18 cellular contexts compared by ENCODE assay signal in the genomic region with DNA sequence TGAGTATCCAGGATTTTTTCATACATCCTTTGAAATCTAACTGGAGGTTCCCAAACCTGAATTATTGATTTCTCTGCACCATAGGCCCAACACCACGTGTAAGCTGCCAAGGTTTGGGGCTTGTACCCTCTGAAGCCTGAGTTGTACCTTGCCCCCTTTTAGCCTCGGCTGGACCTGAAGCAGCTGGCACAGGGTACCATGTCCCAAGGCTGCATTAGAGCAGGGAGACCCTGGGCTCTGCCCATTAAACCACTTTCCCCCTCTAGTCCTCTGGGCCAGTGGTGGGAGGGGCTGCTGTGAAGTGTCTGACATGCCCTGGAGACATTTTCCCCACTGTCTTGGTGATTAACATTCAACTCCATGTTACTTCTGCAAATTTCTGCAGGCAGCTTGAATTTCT.
DNase-seq lines count a peak whose midpoint lies in the region; ATAC-seq lines count a peak whose summit lies in the region.
"Had no signal": no experiment of that assay in that cellular context is flagged by ENCODE, and none has a peak within 500 bp of the region (broad histone marks: within the 10 kb centered on the region; RNA-seq: fewer than 3 reads in every experiment).

No MANE protein-coding gene starts in this region.

- no peak overlapping the region for H4K91ac ChIP-seq in neuronal stem cell (ENCODE audit: low read depth, low read length, poor library complexity)

- H4K8ac ChIP-seq in neuronal stem cell (ENCODE audit: low read depth, low read length) = no peak overlapping the region

- H2AFZ ChIP-seq in neuronal stem cell (ENCODE audit: low read length) = no peak overlapping the region
- H2AFZ ChIP-seq: GM23248 had no signal

- DNase-seq in SIG-M5 treated with dmso at 0.1 percent for 504 hours (lab: John Stamatoyannopoulos, UW; ENCODE audit: unreplicated experiment) (peak; percentile 51), SIG-M5 (lab: John Stamatoyannopoulos, UW) (no peak), MV-4-11 (lab: John Stamatoyannopoulos, UW) (peak; percentile 90), SK-N-MC (ENCODE audit: low read depth, low spot score) (peak; percentile 35), neuronal stem cell (ENCODE audit: low spot score) (no peak), NCI-H187 (lab: John Stamatoyannopoulos, UW) (no peak)
- DNase-seq in stimulated activated naive CD8-positive, alpha-beta T cell treated with anti-CD3 and anti-CD28 coated beads, Interleukin-15, amount 100 ng/mL, for 72 hours = no peak
- DNase-seq: 8988T; Calu3; CD8-positive, alpha-beta T cell; DMS79 treated with DMSO at 0.1 percent for 48 hours; GM23248 had no signal

- no peak overlapping the region for H2BK12ac ChIP-seq in neuronal stem cell (ENCODE audit: low read length)

- no peak overlapping the region for H2BK15ac ChIP-seq in neuronal stem cell (ENCODE audit: low read length)

- no peak overlapping the region for H2BK120ac ChIP-seq in neuronal stem cell (ENCODE audit: low read depth, low read length)

- H3K4me1 ChIP-seq in neuronal stem cell (ENCODE audit: control insufficient read depth in 2 of 2, insufficient read depth in 1 of 2, low read depth in 1 of 2, low read length in 2 of 2) = no peaks in the 10 kb centered on the region
- H3K4me1 ChIP-seq: BLaER1, HAP-1 had no signal

- H3K4me1 Mint-ChIP-seq in stimulated activated naive CD8-positive, alpha-beta T cell treated with anti-CD3 and anti-CD28 coated beads, Interleukin-15, amount 100 ng/mL, for 72 hours = no peaks in the 10 kb centered on the region
- H3K4me1 Mint-ChIP-seq: CD14-positive monocyte had no signal

- H3K27ac ChIP-seq in SK-N-MC (no peak overlapping the region), neuronal stem cell (replicated peaks; ENCODE audit: low read length) (no peak overlapping the region)
- H3K27ac ChIP-seq: BLaER1, GM23248, HL-60 had no signal

- no peak overlapping the region for H3K4me2 ChIP-seq in neuronal stem cell (ENCODE audit: insufficient read depth, low read length, poor library complexity, severe bottlenecking)
- H3K4me2 ChIP-seq: BLaER1 had no signal

- no peak overlapping the region for H3K23ac ChIP-seq in neuronal stem cell (ENCODE audit: low read depth, low read length, poor library complexity)

- no peak for ATAC-seq in HG02678 (IDR thresholded peaks at IDR 0.05; ENCODE audit: unreplicated experiment)
- ATAC-seq in stimulated activated naive CD8-positive, alpha-beta T cell treated with anti-CD3 and anti-CD28 coated beads, Interleukin-15, amount 100 ng/mL, for 72 hours = no peak
- ATAC-seq: CD8-positive, alpha-beta T cell; GM12878 had no signal

- no peak overlapping the region for H3K14ac ChIP-seq in neuronal stem cell (ENCODE audit: low read length)

- no peak overlapping the region for H3K4ac ChIP-seq in neuronal stem cell (ENCODE audit: low read length)

- no peak overlapping the region for H3K4me3 Mint-ChIP-seq in stimulated activated naive CD8-positive, alpha-beta T cell treated with anti-CD3 and anti-CD28 coated beads, Interleukin-15, amount 100 ng/mL, for 72 hours
- H3K4me3 Mint-ChIP-seq: CD14-positive monocyte; CD8-positive, alpha-beta T cell had no signal

- no peak overlapping the region for H2AK5ac ChIP-seq in neuronal stem cell (ENCODE audit: low read depth, low read length)

- H3K27ac Mint-ChIP-seq in stimulated activated naive CD8-positive, alpha-beta T cell treated with anti-CD3 and anti-CD28 coated beads, Interleukin-15, amount 100 ng/mL, for 72 hours = no peak overlapping the region
- H3K27ac Mint-ChIP-seq: CD14-positive monocyte; CD8-positive, alpha-beta T cell had no signal

- H2BK5ac ChIP-seq in neuronal stem cell (ENCODE audit: low read length) = no peak overlapping the region

- WGBS in neuronal stem cell (ENCODE audit: extremely low coverage in 2 of 2, insufficient read length in 2 of 2, insufficient replicate concordance in 1 of 2), 2 donors = no CpG with 5 or more reads among the region's 2 CpGs

- H3K36me3 ChIP-seq in SK-N-MC (ENCODE audit: insufficient read depth, low read length) (no peaks in the 10 kb centered on the region), neuronal stem cell (replicated peaks in 1 of 2; ENCODE audit: control insufficient read depth in 2 of 2, insufficient read depth in 2 of 2, low read length in 2 of 2) (no peaks in the 10 kb centered on the region)
- H3K36me3 ChIP-seq: BLaER1, HAP-1 had no signal

- no peaks in the 10 kb centered on the region for H3K27me3 ChIP-seq in neuronal stem cell (ENCODE audit: control insufficient read depth in 3 of 3, insufficient read depth in 3 of 3, low read depth in 1 of 3, low read length in 3 of 3)
- H3K27me3 ChIP-seq: BLaER1 had no signal

- no peaks in the 10 kb centered on the region for H3K27me3 Mint-ChIP-seq in stimulated activated naive CD8-positive, alpha-beta T cell treated with anti-CD3 and anti-CD28 coated beads, Interleukin-15, amount 100 ng/mL, for 72 hours

- H3K9me3 ChIP-seq in SK-N-MC (ENCODE audit: low read depth, low read length) (no peaks in the 10 kb centered on the region), neuronal stem cell (replicated peaks in 1 of 2; ENCODE audit: control insufficient read depth in 2 of 2, insufficient read depth in 1 of 2, low read depth in 1 of 2, low read length in 2 of 2) (no peaks in the 10 kb centered on the region)
- H3K9me3 ChIP-seq: BLaER1, HAP-1 had no signal

- peaks cover 6 to 12% of the 10 kb centered on the region in 2 donors for H3K9me3 Mint-ChIP-seq in stimulated activated naive CD8-positive, alpha-beta T cell treated with anti-CD3 and anti-CD28 coated beads, Interleukin-15, amount 100 ng/mL, for 72 hours

- H3K9ac ChIP-seq in SK-N-MC (ENCODE audit: insufficient read length) = no peak overlapping the region
- H3K9ac ChIP-seq in neuronal stem cell (ENCODE audit: low read depth, low read length, poor library complexity) = no peak overlapping the region
- H3K9ac ChIP-seq: BLaER1, GM23248 had no signal

- no peaks in the 10 kb centered on the region for H3K79me1 ChIP-seq in neuronal stem cell (ENCODE audit: low read depth, low read length)

- peak overlapping the region; percentile 27 for H3K18ac ChIP-seq in neuronal stem cell (ENCODE audit: low read length)

- H3K4me3 ChIP-seq in SK-N-MC = 0 out of 2 replicates have a peak overlapping the region, but pooled peaks have one; percentile 22
- no peak overlapping the region for H3K4me3 ChIP-seq in neuronal stem cell (ENCODE audit: low read length in 2 of 2)
- H3K4me3 ChIP-seq: BLaER1, GM12878, GM23248, HAP-1 had no signal

Comparison
In these comparisons a context has a peak if more than half of its experiments do, and no peak if none do; other contexts are left out.
1. DNase-seq: peak in SIG-M5 treated with dmso at 0.1 percent for 504 hours (single experiment), MV-4-11 (single experiment) and SK-N-MC (single experiment); none in SIG-M5 (single experiment), neuronal stem cell (single experiment), stimulated activated naive CD8-positive, alpha-beta T cell treated with anti-CD3 and anti-CD28 coated beads, Interleukin-15, amount 100 ng/mL, for 72 hours (0 of 2) and NCI-H187 (0 of 2).